ENCODE assay signal across 22 cellular contexts in genomic region chr14:40796168-40796567, GRCh38.
"Had no signal": no experiment of that assay in that cellular context is flagged by ENCODE, and none has a peak within 500 bp of the region (broad histone marks: within the 10 kb centered on the region; RNA-seq: fewer than 3 reads in every experiment).

No MANE protein-coding gene starts in this region.

- H3K4me2 ChIP-seq: KMS-11, SK-N-SH had no signal

- H3K9me3 ChIP-seq: SK-N-SH had no signal

- DNase-seq: Kasumi-1; MM.1S; NCI-H1092 treated with DMSO at 0.1 percent for 48 hours; NCI-H1436; NCI-H187; NCI-H2029; NCI-H2081 treated with DMSO at 0.1 percent for 48 hours; NCI-H2171; NCI-H226; NCI-H446; NCI-H510A; NCI-H524 treated with DMSO at 0.1 percent for 48 hours; NCI-H69; NCI-H774; NK-92 treated with Interleukin-12 subunit alpha and Interleukin-12 subunit beta, amount 100 ng/mL, for 24 hours; PC-3; SHP77; SK-N-SH had no signal

- H3K9me2 ChIP-seq: SK-N-SH had no signal

- FAIRE-seq: K562 had no signal

- H3K27ac ChIP-seq: KMS-11, RWPE1 had no signal

- H3K4me3 ChIP-seq: K562 had no signal

- H3K9ac ChIP-seq: KMS-11, SK-N-SH had no signal

- ATAC-seq: K562, Panc1, PC-3 had no signal
